17 cellular contexts compared by ENCODE assay signal in genomic region chr13:47397739-47398138, GRCh38.
DNase-seq lines count a peak whose midpoint lies in the region; ATAC-seq, FAIRE-seq and TF ChIP-seq lines count a peak whose summit lies in the region.
"Had no signal": no experiment of that assay in that cellular context is flagged by ENCODE, and none has a peak within 500 bp of the region (broad histone marks: within the 10 kb centered on the region; RNA-seq: fewer than 3 reads in every experiment).

No MANE protein-coding gene starts in this region.

- peak; percentile 61 for DNase-seq in EL
- peak; percentile 86 for DNase-seq in NCI-H226
- peak; percentile 44 for DNase-seq in bronchial epithelial cell (ENCODE audit: low read depth)
- peak; percentile 38 for DNase-seq in non-pigmented ciliary epithelial cell (ENCODE audit: low read depth)
- no peak for DNase-seq in amygdala (lab: John Stamatoyannopoulos, UW)
- no peak for DNase-seq in stimulated activated CD4-positive, alpha-beta T cell treated with anti-CD3 and anti-CD28 coated beads, Interleukin-12 subunit alpha, Interleukin-12 subunit beta, amount 100 ng/mL, for 4 hours
- DNase-seq: activated CD8-positive, alpha-beta T cell treated with anti-CD3 and anti-CD28 coated beads for 36 hours; activated T-cell treated with anti-CD3 and anti-CD28 coated beads, Interleukin-2, amount 50 U/mL, for 72 hours; DMS79 treated with DMSO at 0.1 percent for 48 hours; MG63; naive B cell; NCI-H1694; posterior cingulate gyrus had no signal

- no peak overlapping the region for H3K4me3 ChIP-seq in bronchial epithelial cell (ENCODE audit: low read depth, low read length)
- H3K4me3 ChIP-seq: BLaER1 treated with 17β-estradiol and CSF1 and Interleukin-3, amounts not matched to agents 10 nM and 100 nM; gastroesophageal sphincter; MG63; skin epidermis had no signal

- FAIRE-seq in bronchial epithelial cell (lab: Jason Lieb, UNC): no peak

- no peaks in the 10 kb centered on the region for H3K27me3 ChIP-seq in bronchial epithelial cell (ENCODE audit: control insufficient read depth, insufficient read depth, low read length)
- H3K27me3 ChIP-seq: BLaER1 treated with 17β-estradiol and CSF1 and Interleukin-3, amounts not matched to agents 10 nM and 100 nM; gastroesophageal sphincter; MG63 had no signal

- no peaks in the 10 kb centered on the region for H3K36me3 ChIP-seq in bronchial epithelial cell (ENCODE audit: control insufficient read depth, insufficient read depth, low read length)
- H3K36me3 ChIP-seq: BLaER1 treated with 17β-estradiol and CSF1 and Interleukin-3, amounts not matched to agents 10 nM and 100 nM; gastroesophageal sphincter; MG63 had no signal

- TF ChIP-seq CTCF in bronchial epithelial cell (IDR thresholded peaks at IDR 0.05; ENCODE audit: insufficient read depth, low read length, severe bottlenecking): no peak

- no peak for ATAC-seq in GM18520 (IDR thresholded peaks at IDR 0.05; ENCODE audit: unreplicated experiment)
- ATAC-seq: activated CD8-positive, alpha-beta T cell treated with anti-CD3 and anti-CD28 coated beads for 36 hours; activated T-cell treated with anti-CD3 and anti-CD28 coated beads, Interleukin-2, amount 50 U/mL, for 72 hours; gastroesophageal sphincter had no signal

Comparison
In these comparisons a context has a peak if more than half of its experiments do, and no peak if none do; other contexts are left out.
1. DNase-seq: peak in EL (single experiment), NCI-H226 (single experiment), bronchial epithelial cell (single experiment) and non-pigmented ciliary epithelial cell (single experiment); none in amygdala (0 of 56) and stimulated activated CD4-positive, alpha-beta T cell treated with anti-CD3 and anti-CD28 coated beads, Interleukin-12 subunit alpha, Interleukin-12 subunit beta, amount 100 ng/mL, for 4 hours (single experiment).